Comparison of ENCODE assay signal across 8 cellular contexts in the genomic region with DNA sequence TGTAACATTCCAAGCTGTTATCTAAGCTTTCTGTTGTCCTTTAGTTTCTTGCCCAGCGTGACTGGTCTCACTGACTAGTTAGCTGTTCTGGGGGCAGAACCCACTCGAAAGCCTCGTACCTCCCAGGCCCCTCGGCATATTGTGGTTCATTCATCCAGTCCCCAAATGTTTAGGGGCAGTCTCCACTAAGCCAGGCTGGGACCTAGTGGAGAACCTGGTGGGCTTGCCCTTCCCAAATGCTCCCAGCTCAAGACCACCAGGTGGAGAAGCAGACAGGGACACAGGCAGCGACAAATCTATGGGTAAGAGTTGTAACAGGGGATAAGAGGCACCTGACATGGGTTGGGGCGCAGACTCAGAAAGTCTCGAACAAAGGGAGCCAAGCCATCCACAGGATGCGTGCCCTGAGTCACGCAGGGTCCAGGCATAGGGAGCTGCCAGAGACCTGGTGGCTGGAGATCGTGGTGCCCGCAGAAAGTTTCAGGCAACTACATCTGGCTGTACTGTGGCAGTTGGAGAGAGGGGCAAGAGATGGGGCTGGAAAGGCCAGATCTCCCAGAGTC. TPM values are rescaled to one million over a fixed set of nuclear protein-coding genes. Genes with fewer than 3 reads are reported as not detected.
DNase-seq lines count a peak whose midpoint lies in the region; ATAC-seq and TF ChIP-seq lines count a peak whose summit lies in the region.

No MANE protein-coding gene starts in this region.

- peak overlapping the region; percentile 82 for H3K4me3 ChIP-seq in PC-9

- BruUV-seq in PC-9 (replicated peaks; lab: Mats Ljungman, UMichigan) = TSS peak; percentile 87

- CTCF ChIA-PET in CD4-positive, alpha-beta T cell (lab: Charles Lee) = interaction anchor here (0.8 to 4.0 kb wide), 6 partner anchors 10 to 53 kb away, joined by 3 to 24 read pairs (median 6); no protein-coding TSS in a partner anchor
- CTCF ChIA-PET in PC-9 (lab: Charles Lee) = no interaction called here

- no peaks in the 10 kb centered on the region for H3K36me3 ChIP-seq in PC-9 (ENCODE audit: low read depth)

- POLR2A ChIA-PET in CD4-positive, alpha-beta T cell (lab: Charles Lee) = interaction anchor here (1.0 to 34.9 kb wide), 12 partner anchors 9 to 90 kb away, joined by 4 to 1020 read pairs (median 8); partner anchors contain the start of gene NAIF1
- POLR2A ChIA-PET in PC-9 (lab: Charles Lee; ENCODE audit: unreplicated experiment) = interaction anchor here (0.5 to 1.8 kb wide), 6 partner anchors 9 to 411 kb away, joined by 3 to 14 read pairs (median 6); no protein-coding TSS in a partner anchor

- peak overlapping the region; percentile 57 for H3K27ac ChIP-seq in CD4-positive, alpha-beta T cell (ENCODE audit: low read depth, low read length)
- H3K27ac ChIP-seq in PC-9 = peak overlapping the region; percentile 28

- peak overlapping the region; percentile 99 for H3K27ac Mint-ChIP-seq in CD4-positive, alpha-beta T cell
- peak overlapping the region; percentile 45 for H3K27ac Mint-ChIP-seq in endothelial cell (ENCODE audit: unreplicated experiment)
- H3K27ac Mint-ChIP-seq in osteocyte (ENCODE audit: unreplicated experiment) = peak overlapping the region; percentile 97

- peaks cover 32% of the 10 kb centered on the region for H4K20me1 ChIP-seq in PC-9 (ENCODE audit: insufficient read depth)

- H3K9me3 Mint-ChIP-seq in CD4-positive, alpha-beta T cell = no peaks in the 10 kb centered on the region
- no peaks in the 10 kb centered on the region for H3K9me3 Mint-ChIP-seq in endothelial cell (ENCODE audit: unreplicated experiment)
- H3K9me3 Mint-ChIP-seq in osteocyte (ENCODE audit: unreplicated experiment) = no peaks in the 10 kb centered on the region

- no peaks in the 10 kb centered on the region for H3K27me3 ChIP-seq in CD4-positive, alpha-beta T cell (ENCODE audit: control insufficient read depth, insufficient read depth, low read length)
- no peaks in the 10 kb centered on the region for H3K27me3 ChIP-seq in PC-9 (ENCODE audit: insufficient read depth, low read depth)

- H3K4me2 ChIP-seq in PC-9 = peak overlapping the region; percentile 73

- H2AFZ ChIP-seq in PC-9 = peak overlapping the region; percentile 74

- peaks cover 37% of the 10 kb centered on the region for H3K79me2 ChIP-seq in PC-9 (ENCODE audit: low read depth)

- intact Hi-C loops in CD4-positive, alpha-beta T cell (cut with DNase I, micrococcal nuclease) = loop anchor here (1.0 to 2.0 kb wide), 7 partner anchors 11 to 54 kb away; no protein-coding TSS in a partner anchor
- intact Hi-C loops in PC-9 (cut with micrococcal nuclease; ENCODE audit: unreplicated experiment) = loop anchor here (1.0 to 2.0 kb wide), 2 partner anchors 20 to 25 kb away; no protein-coding TSS in a partner anchor

- DNase-seq in CD4-positive, alpha-beta T cell = peak in 2 of 10 experiments; percentile 43 to 45
- DNase-seq in PC-9 = no peak
- no peak for DNase-seq in endothelial cell (ENCODE audit: low spot score)
- DNase-seq in osteocyte (ENCODE audit: extremely low spot score, unreplicated experiment) = no peak
- DNase-seq in putamen (ENCODE audit: low spot score) = no peak
- DNase-seq in NCI-H526 treated with DMSO at 0.1 percent for 48 hours (lab: John Stamatoyannopoulos, UW) = no peak

- TF ChIP-seq CTCF in CD4-positive, alpha-beta T cell (IDR thresholded peaks at IDR 0.05) = no peak
- TF ChIP-seq CTCF in PC-9 (conservative IDR thresholded peaks at IDR 0.05) (no peak), endothelial cell (IDR thresholded peaks at IDR 0.05; ENCODE audit: unreplicated experiment) (no peak), osteocyte (IDR thresholded peaks at IDR 0.05) (no peak)

- H3K4me3 Mint-ChIP-seq in CD4-positive, alpha-beta T cell = peak overlapping the region; percentile 96
- peak overlapping the region; percentile 88 for H3K4me3 Mint-ChIP-seq in endothelial cell (ENCODE audit: unreplicated experiment)
- peak overlapping the region; percentile 83 for H3K4me3 Mint-ChIP-seq in osteocyte (ENCODE audit: unreplicated experiment)

- peaks cover 45% of the 10 kb centered on the region for H3K4me1 ChIP-seq in PC-9 (replicated peaks; ENCODE audit: insufficient read depth)

- no peaks in the 10 kb centered on the region for H3K9me3 ChIP-seq in CD4-positive, alpha-beta T cell (ENCODE audit: control insufficient read depth, low read length)
- H3K9me3 ChIP-seq in PC-9 (ENCODE audit: insufficient read depth, low read depth) = no peaks in the 10 kb centered on the region

- peaks cover 42% of the 10 kb centered on the region for H3K4me1 Mint-ChIP-seq in CD4-positive, alpha-beta T cell (ENCODE audit: low read depth)
- peaks cover 19% of the 10 kb centered on the region for H3K4me1 Mint-ChIP-seq in endothelial cell (ENCODE audit: unreplicated experiment)
- peaks cover 39% of the 10 kb centered on the region for H3K4me1 Mint-ChIP-seq in osteocyte (ENCODE audit: unreplicated experiment)

- ATAC-seq in CD4-positive, alpha-beta T cell (ENCODE audit: poor library complexity) = no peak
- no peak for ATAC-seq in HG03097 (IDR thresholded peaks at IDR 0.05; ENCODE audit: low FRiP score, unreplicated experiment)
- no peak for ATAC-seq in GM21423 (IDR thresholded peaks at IDR 0.05; ENCODE audit: unreplicated experiment)

- peaks cover 12% of the 10 kb centered on the region for H3F3A ChIP-seq in PC-9 (ENCODE audit: insufficient read depth, low read depth)

- H3K36me3 Mint-ChIP-seq in CD4-positive, alpha-beta T cell (ENCODE audit: low read depth) = peaks cover 44% of the 10 kb centered on the region
- H3K36me3 Mint-ChIP-seq in endothelial cell (ENCODE audit: low read depth, unreplicated experiment) = no peaks in the 10 kb centered on the region
- H3K36me3 Mint-ChIP-seq in osteocyte (ENCODE audit: unreplicated experiment) = no peaks in the 10 kb centered on the region

- H3K27me3 Mint-ChIP-seq in CD4-positive, alpha-beta T cell = no peaks in the 10 kb centered on the region
- peaks cover 5% of the 10 kb centered on the region for H3K27me3 Mint-ChIP-seq in endothelial cell (ENCODE audit: unreplicated experiment)
- H3K27me3 Mint-ChIP-seq in osteocyte (ENCODE audit: unreplicated experiment) = no peaks in the 10 kb centered on the region

- H3K9me2 ChIP-seq in PC-9 (ENCODE audit: insufficient read depth) = no peaks in the 10 kb centered on the region

RNA-seq across cellular contexts. Expression of gene EEIG1, which starts 0.9 kb away (rescaled TPM):
- 100 to 1,000 TPM; 440 to 463 TPM for total RNA-seq in CD4-positive, alpha-beta T cell
- total RNA-seq in PC-9 (2021) (176 and 208 TPM in 2 replicates), endothelial cell (ENCODE audit: unreplicated experiment) (27.3 TPM), osteocyte (39.4 and 41.4 TPM in 2 replicates)

RNA-seq across cellular contexts. Expression of gene DPM2, which starts 44.0 kb away (rescaled TPM):
- 10 to 100 TPM; 41.7 to 47.6 TPM for total RNA-seq in CD4-positive, alpha-beta T cell
- total RNA-seq in PC-9 (2021) = 65.5 and 79.4 TPM in 2 replicates
- 31.5 TPM for total RNA-seq in endothelial cell (ENCODE audit: unreplicated experiment)
- 29.2 and 31.6 TPM in 2 replicates for total RNA-seq in osteocyte

RNA-seq across cellular contexts. Expression of gene PIP5KL1, which starts 51.1 kb away (rescaled TPM):
- total RNA-seq in CD4-positive, alpha-beta T cell = 1 to 10 TPM; 2.9 to 3.3 TPM
- total RNA-seq in PC-9 (2021) = 21.9 and 22.5 TPM in 2 replicates
- 2.4 TPM for total RNA-seq in endothelial cell (ENCODE audit: unreplicated experiment)
- total RNA-seq in osteocyte = 2.6 and 2.9 TPM in 2 replicates

Comparison
In these comparisons a context has a peak if more than half of its experiments do, and no peak if none do; other contexts are left out.
1. H3K27ac Mint-ChIP-seq: peak in every context shown above with its lines; median percentile 99 in CD4-positive, alpha-beta T cell; 97 in osteocyte; 45 in endothelial cell.